ENCODE assay signal across 13 cellular contexts in genomic region chr4:89300490-89300889, GRCh38. TPM values are rescaled to one million over a fixed set of nuclear protein-coding genes. Genes with fewer than 3 reads are reported as not detected.
DNase-seq lines count a peak whose midpoint lies in the region; ATAC-seq lines count a peak whose summit lies in the region.
"Had no signal": no experiment of that assay in that cellular context is flagged by ENCODE, and none has a peak within 500 bp of the region (broad histone marks: within the 10 kb centered on the region; RNA-seq: fewer than 3 reads in every experiment).

No MANE protein-coding gene starts in this region.

- peaks cover 83% of the 10 kb centered on the region for H3K4me1 Mint-ChIP-seq in stimulated activated naive CD8-positive, alpha-beta T cell treated with anti-CD3 and anti-CD28 coated beads, Interleukin-15, Interleukin-2, amounts not matched to agents 100 ng/mL and 50 ng/mL, for 24 hours (ENCODE audit: low read depth)
- H3K4me1 Mint-ChIP-seq in T-helper 2 cell treated with Interferon-gamma antibody and Interleukin-4, amounts not matched to agents 5 μg/mL and 100 μg/mL, for 36 hours (ENCODE audit: low read depth) = peaks cover 66% of the 10 kb centered on the region
- peaks cover 30 to 87% of the 10 kb centered on the region in 2 donors for H3K4me1 Mint-ChIP-seq in immature natural killer cell

- H3K27ac Mint-ChIP-seq in stimulated activated naive CD8-positive, alpha-beta T cell treated with anti-CD3 and anti-CD28 coated beads, Interleukin-15, Interleukin-2, amounts not matched to agents 100 ng/mL and 50 ng/mL, for 24 hours = peak overlapping the region; percentile 47
- peak overlapping the region; percentile 86 for H3K27ac Mint-ChIP-seq in T-helper 2 cell treated with Interferon-gamma antibody and Interleukin-4, amounts not matched to agents 5 μg/mL and 100 μg/mL, for 36 hours
- H3K27ac Mint-ChIP-seq in immature natural killer cell = peak overlapping the region; percentile 89 to 99 (median 98)
- H3K27ac Mint-ChIP-seq: nephron had no signal

- no peak for DNase-seq in stimulated activated naive CD8-positive, alpha-beta T cell treated with anti-CD3 and anti-CD28 coated beads, Interleukin-15, Interleukin-2, amounts not matched to agents 100 U/mL and 50 U/mL, for 24 hours
- no peak for DNase-seq in T-helper 2 cell treated with Interferon-gamma antibody and Interleukin-4, amounts not matched to agents 5 μg/mL and 100 μg/mL, for 36 hours (ENCODE audit: low spot score)
- DNase-seq in immature natural killer cell (no peak), Kasumi-1 (lab: John Stamatoyannopoulos, UW) (no peak), SIG-M5 treated with dmso at 0.1 percent for 504 hours (lab: John Stamatoyannopoulos, UW; ENCODE audit: unreplicated experiment) (no peak)
- DNase-seq: DMS79 treated with DMSO at 0.1 percent for 48 hours; NCI-H1105 treated with DMSO at 0.1 percent for 48 hours; NK-92 treated with Interleukin-12 subunit alpha and Interleukin-12 subunit beta, amount 100 ng/mL, for 24 hours; SHP77 had no signal

- H3K27me3 Mint-ChIP-seq in stimulated activated naive CD8-positive, alpha-beta T cell treated with anti-CD3 and anti-CD28 coated beads, Interleukin-15, Interleukin-2, amounts not matched to agents 100 ng/mL and 50 ng/mL, for 24 hours = no peaks in the 10 kb centered on the region
- H3K27me3 Mint-ChIP-seq in T-helper 2 cell treated with Interferon-gamma antibody and Interleukin-4, amounts not matched to agents 5 μg/mL and 100 μg/mL, for 36 hours (ENCODE audit: low read depth) = no peaks in the 10 kb centered on the region
- H3K27me3 Mint-ChIP-seq in immature natural killer cell (ENCODE audit: low read depth in 3 of 3) = peaks cover 0 to 5% (median 0%) of the 10 kb centered on the region in 3 donors

- ATAC-seq in stimulated activated naive CD8-positive, alpha-beta T cell treated with anti-CD3 and anti-CD28 coated beads, Interleukin-15, Interleukin-2, amounts not matched to agents 100 U/mL and 50 U/mL, for 24 hours = no peak
- ATAC-seq in HG03571 (IDR thresholded peaks at IDR 0.05; ENCODE audit: unreplicated experiment) = no peak

- H3K4me3 Mint-ChIP-seq in stimulated activated naive CD8-positive, alpha-beta T cell treated with anti-CD3 and anti-CD28 coated beads, Interleukin-15, Interleukin-2, amounts not matched to agents 100 ng/mL and 50 ng/mL, for 24 hours = peak overlapping the region; percentile 51
- H3K4me3 Mint-ChIP-seq in T-helper 2 cell treated with Interferon-gamma antibody and Interleukin-4, amounts not matched to agents 5 μg/mL and 100 μg/mL, for 36 hours = peak overlapping the region; percentile 70
- peak overlapping the region; percentile 54 to 92 (median 64) for H3K4me3 Mint-ChIP-seq in immature natural killer cell
- H3K4me3 Mint-ChIP-seq: nephron had no signal

- H3K36me3 Mint-ChIP-seq in stimulated activated naive CD8-positive, alpha-beta T cell treated with anti-CD3 and anti-CD28 coated beads, Interleukin-15, Interleukin-2, amounts not matched to agents 100 ng/mL and 50 ng/mL, for 24 hours (ENCODE audit: low read depth) = no peaks in the 10 kb centered on the region
- peaks cover 43% of the 10 kb centered on the region for H3K36me3 Mint-ChIP-seq in T-helper 2 cell treated with Interferon-gamma antibody and Interleukin-4, amounts not matched to agents 5 μg/mL and 100 μg/mL, for 36 hours (ENCODE audit: low read depth)
- H3K36me3 Mint-ChIP-seq in immature natural killer cell = peaks cover 0 to 3% (median 3%) of the 10 kb centered on the region in 3 donors

- no peaks in the 10 kb centered on the region for H3K9me3 Mint-ChIP-seq in stimulated activated naive CD8-positive, alpha-beta T cell treated with anti-CD3 and anti-CD28 coated beads, Interleukin-15, Interleukin-2, amounts not matched to agents 100 ng/mL and 50 ng/mL, for 24 hours
- no peaks in the 10 kb centered on the region for H3K9me3 Mint-ChIP-seq in T-helper 2 cell treated with Interferon-gamma antibody and Interleukin-4, amounts not matched to agents 5 μg/mL and 100 μg/mL, for 36 hours
- no peaks in the 10 kb centered on the region for H3K9me3 Mint-ChIP-seq in immature natural killer cell
- H3K9me3 Mint-ChIP-seq: nephron had no signal

RNA-seq across cellular contexts. Expression of gene GPRIN3, which starts 7.1 kb away (rescaled TPM):
- polyA plus RNA-seq in immature natural killer cell = 10 to 100 TPM in 1 of 3 donors, 1 to 10 TPM in 2; 5.5 to 15.9 (median 7.3) TPM
- polyA plus RNA-seq: BJ had no signal

Comparison
In these comparisons a context has a peak if more than half of its experiments do, and no peak if none do; other contexts are left out.
1. H3K27ac Mint-ChIP-seq: peak in every context shown above with its lines; median percentile 98 in immature natural killer cell; 86 in T-helper 2 cell treated with Interferon-gamma antibody and Interleukin-4, amounts not matched to agents 5 μg/mL and 100 μg/mL, for 36 hours; 47 in stimulated activated naive CD8-positive, alpha-beta T cell treated with anti-CD3 and anti-CD28 coated beads, Interleukin-15, Interleukin-2, amounts not matched to agents 100 ng/mL and 50 ng/mL, for 24 hours.